ENCODE assay signal across 3 cellular contexts in genomic region chr6:110951986-110952794, GRCh38.
A peak's percentile ranks its signal among the peaks of the same experiment; 100 is the strongest.
TF ChIP-seq lines count a peak whose summit lies in the region.

No MANE protein-coding gene starts in this region.

TF ChIP-seq in A549, 52 proteins besides CTCF, POLR2A, EP300 and RAD21:
- peak; percentile 79 to 86; a peak in 4 of 5 replicates for TF ChIP-seq JUN (IDR thresholded peaks at IDR 0.05)
- TF ChIP-seq CEBPB (IDR thresholded peaks at IDR 0.05) = peak; percentile 89 to 96
- no peak for TF ChIP-seq FOSB (CRISPR knock-in tag; IDR thresholded peaks at IDR 0.05)
- no peak for TF ChIP-seq RFX5 (IDR thresholded peaks at IDR 0.05)
- TF ChIP-seq MAX (IDR thresholded peaks at IDR 0.05) = peak; percentile 67
- no peak for TF ChIP-seq MYC (IDR thresholded peaks at IDR 0.05; ENCODE audit: borderline replicate concordance, low read length)
- peak; percentile 69 for TF ChIP-seq FOSL2 (IDR thresholded peaks at IDR 0.05)
- TF ChIP-seq FOSL2 (CRISPR knock-in tag; IDR thresholded peaks at IDR 0.05) = peak; percentile 91
- TF ChIP-seq GATA3 (IDR thresholded peaks at IDR 0.05; ENCODE audit: borderline replicate concordance) = peak; percentile 91
- no peak for TF ChIP-seq PBX3 (IDR thresholded peaks at IDR 0.05)
- TF ChIP-seq SMC3 (IDR thresholded peaks at IDR 0.05) = peak; percentile 6; the same call in 1 of the 3 replicates
- TF ChIP-seq HES2 (IDR thresholded peaks at IDR 0.05) = peak; percentile 52; the same call in 1 of the 2 replicates
- TF ChIP-seq BCL3 (IDR thresholded peaks at IDR 0.05) = peak; percentile 80; the same call in 1 of the 3 replicates
- peak; percentile 86 for TF ChIP-seq JUNB (IDR thresholded peaks at IDR 0.05)

TF ChIP-seq in IMR-90, 13 proteins besides CTCF, POLR2A, EP300 and RAD21:
- TF ChIP-seq MAZ (IDR thresholded peaks at IDR 0.05; ENCODE audit: borderline replicate concordance, low read depth, low read length) (no peak), CEBPB (IDR thresholded peaks at IDR 0.05; ENCODE audit: low read depth, low read length) (peak; percentile 71)
TF ChIP-seq in IMR-90: peak in this region for 1.

TF ChIP-seq in HepG2, 621 proteins besides CTCF, POLR2A, EP300 and RAD21 (continues in another document):
- TF ChIP-seq MATR3 (CRISPR knock-in tag; IDR thresholded peaks at IDR 0.05) = no peak
- TF ChIP-seq ZMAT5 (CRISPR knock-in tag; IDR thresholded peaks at IDR 0.05; ENCODE audit: borderline replicate concordance, low read depth) = no peak
- no peak for TF ChIP-seq RBM22 (optimal IDR thresholded peaks at IDR 0.05; ENCODE audit: low read length)
- no peak for TF ChIP-seq ZFP82 (CRISPR knock-in tag; IDR thresholded peaks at IDR 0.05; ENCODE audit: borderline replicate concordance)
- no peak for TF ChIP-seq TERF1 (CRISPR knock-in tag; IDR thresholded peaks at IDR 0.05)
- no peak for TF ChIP-seq ZBTB39 (CRISPR knock-in tag; IDR thresholded peaks at IDR 0.05)
- no peak for TF ChIP-seq ZNF83 (CRISPR knock-in tag; IDR thresholded peaks at IDR 0.05; ENCODE audit: borderline replicate concordance)
- TF ChIP-seq PCBP2 (optimal IDR thresholded peaks at IDR 0.05; ENCODE audit: low read depth, low read length, poor library complexity, severe bottlenecking) = no peak
- no peak for TF ChIP-seq REST (IDR thresholded peaks at IDR 0.05; ENCODE audit: borderline replicate concordance in 1 of 2, low read depth in 1 of 2, low read length in 2 of 2)
- no peak for TF ChIP-seq ZSCAN29 (CRISPR knock-in tag; conservative IDR thresholded peaks at IDR 0.05)
- no peak for TF ChIP-seq MAFF (IDR thresholded peaks at IDR 0.05; ENCODE audit: low read depth, low read length)
- peak; percentile 48 for TF ChIP-seq SP5 (CRISPR knock-in tag; IDR thresholded peaks at IDR 0.05; ENCODE audit: borderline replicate concordance, low read depth)
- peak; percentile 72; the same call in 1 of the 2 replicates for TF ChIP-seq AHDC1 (CRISPR knock-in tag; IDR thresholded peaks at IDR 0.05; ENCODE audit: borderline replicate concordance)
- TF ChIP-seq CBX5 (CRISPR knock-in tag; IDR thresholded peaks at IDR 0.05; ENCODE audit: borderline replicate concordance) = no peak
- TF ChIP-seq IKZF5 (CRISPR knock-in tag; IDR thresholded peaks at IDR 0.05) = peak; percentile 62; the same call in 1 of the 2 replicates
- TF ChIP-seq JDP2 (CRISPR knock-in tag; IDR thresholded peaks at IDR 0.05; ENCODE audit: borderline replicate concordance) = no peak
- TF ChIP-seq TCF7L2 (IDR thresholded peaks at IDR 0.05; ENCODE audit: low read depth, low read length) = no peak
- TF ChIP-seq BRD4 (CRISPR knock-in tag; IDR thresholded peaks at IDR 0.05) = no peak
- TF ChIP-seq PRMT3 (CRISPR knock-in tag; IDR thresholded peaks at IDR 0.05; ENCODE audit: borderline replicate concordance, low read depth) = no peak
- 0 out of 2 replicates have a peak, but pooled peaks have one; percentile 47 for TF ChIP-seq MEIS2 (CRISPR knock-in tag; IDR thresholded peaks at IDR 0.05)
- TF ChIP-seq GPBP1L1 (CRISPR knock-in tag; IDR thresholded peaks at IDR 0.05) = no peak
- no peak for TF ChIP-seq RAD51 (IDR thresholded peaks at IDR 0.05; ENCODE audit: borderline replicate concordance)
- TF ChIP-seq SKI (IDR thresholded peaks at IDR 0.05; ENCODE audit: partially characterized antibody) = peak; percentile 39
- TF ChIP-seq SNAI1 (CRISPR knock-in tag; IDR thresholded peaks at IDR 0.05; ENCODE audit: borderline replicate concordance) = no peak
- TF ChIP-seq STAT5B (CRISPR knock-in tag; IDR thresholded peaks at IDR 0.05) = no peak
- no peak for TF ChIP-seq ZNF101 (CRISPR knock-in tag; IDR thresholded peaks at IDR 0.05; ENCODE audit: borderline replicate concordance, low read depth)
- TF ChIP-seq KDM4B (CRISPR knock-in tag; IDR thresholded peaks at IDR 0.05) = no peak
- peak; percentile 94 for TF ChIP-seq ZFP1 (CRISPR knock-in tag; IDR thresholded peaks at IDR 0.05)
- no peak for TF ChIP-seq SRSF1 (optimal IDR thresholded peaks at IDR 0.05; ENCODE audit: low read depth, low read length)
- no peak for TF ChIP-seq ATM (IDR thresholded peaks at IDR 0.05; ENCODE audit: borderline replicate concordance)
- no peak for TF ChIP-seq ETS1 (CRISPR knock-in tag; IDR thresholded peaks at IDR 0.05)
- peak; percentile 79; the same call in 1 of the 2 replicates for TF ChIP-seq TARDBP (CRISPR knock-in tag; IDR thresholded peaks at IDR 0.05)
- TF ChIP-seq ZNF580 (CRISPR knock-in tag; IDR thresholded peaks at IDR 0.05; ENCODE audit: borderline replicate concordance, low read depth) = peak; percentile 34; the same call in 1 of the 2 replicates
- no peak for TF ChIP-seq PTBP1 (IDR thresholded peaks at IDR 0.05; ENCODE audit: low read depth, low read length, poor library complexity, severe bottlenecking)
